ENCODE assay signal across 11 cellular contexts in the genomic region with DNA sequence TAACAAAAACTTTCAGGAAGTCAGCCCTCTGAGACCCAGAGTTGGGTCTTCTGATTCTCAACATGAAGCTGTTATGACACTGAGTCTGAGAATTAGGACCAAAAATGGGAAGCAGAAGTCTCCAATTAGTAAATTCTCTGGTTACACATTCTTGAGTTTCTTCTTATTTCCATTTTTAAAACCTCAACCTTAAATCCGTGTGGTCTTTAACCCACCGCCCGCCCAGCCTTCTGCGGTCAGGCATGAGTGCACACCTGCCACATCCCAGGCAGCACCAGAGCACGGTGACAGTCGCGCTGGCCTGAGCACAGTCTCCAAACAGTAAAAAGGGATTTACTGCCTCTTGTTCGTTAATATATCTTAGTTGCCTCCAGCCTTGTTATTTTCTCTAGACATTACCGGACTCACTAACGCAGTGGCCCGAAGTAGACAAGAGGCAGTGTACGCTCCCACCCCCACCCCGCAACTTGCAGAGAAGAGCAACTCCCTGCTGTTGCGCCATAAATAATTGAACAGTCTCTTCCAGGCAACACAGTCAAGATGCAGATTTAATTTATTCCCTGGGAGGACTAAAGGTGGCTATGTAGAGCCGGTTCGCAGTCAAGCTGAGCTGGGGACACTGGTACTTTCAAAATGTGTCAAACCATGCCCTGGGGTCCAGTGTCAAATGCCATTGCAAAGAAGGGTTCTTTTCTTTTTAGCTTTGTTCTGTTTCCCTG.
DNase-seq lines count a peak whose midpoint lies in the region; ATAC-seq and TF ChIP-seq lines count a peak whose summit lies in the region.
"Had no signal": no experiment of that assay in that cellular context is flagged by ENCODE, and none has a peak within 500 bp of the region (broad histone marks: within the 10 kb centered on the region; RNA-seq: fewer than 3 reads in every experiment).

No MANE protein-coding gene starts in this region.

- TF ChIP-seq CTCF in GM06990 (IDR thresholded peaks at IDR 0.05; ENCODE audit: insufficient read depth, low read length, poor library complexity, severe bottlenecking) (no peak), coronary artery (IDR thresholded peaks at IDR 0.05) (no peak), omental fat pad (IDR thresholded peaks at IDR 0.05) (no peak)

- H3K4me3 ChIP-seq in GM06990 (replicated peaks; ENCODE audit: low read depth, low read length) (no peak overlapping the region), coronary artery (no peak overlapping the region)

- H3K36me3 ChIP-seq in GM06990 (ENCODE audit: control insufficient read depth, insufficient read depth, low read length) = no peaks in the 10 kb centered on the region

- H3K27me3 ChIP-seq in GM06990 (replicated peaks; ENCODE audit: control insufficient read depth, insufficient read depth, low read length) = no peaks in the 10 kb centered on the region

- ATAC-seq in HG02588 (IDR thresholded peaks at IDR 0.05; ENCODE audit: unreplicated experiment) (peak; percentile 49), omental fat pad (ENCODE audit: low FRiP score) (peak; percentile 27), HG02642 (IDR thresholded peaks at IDR 0.05; ENCODE audit: poor library complexity, unreplicated experiment) (no peak)
- ATAC-seq: stimulated activated effector memory CD8-positive, alpha-beta T cell treated with anti-CD3 and anti-CD28 coated beads, Interleukin-12 subunit alpha, Interleukin-12 subunit beta, amount 100 ng/mL, for 72 hours had no signal

- H3K27ac ChIP-seq in coronary artery = peak overlapping the region; percentile 40 to 82

- DNase-seq in GM06990 (ENCODE audit: extremely low read depth, insufficient read length) = peak; percentile 65
- no peak for DNase-seq in coronary artery (ENCODE audit: low spot score)
- no peak for DNase-seq in omental fat pad (ENCODE audit: low spot score)
- no peak for DNase-seq in amygdala (lab: John Stamatoyannopoulos, UW)
- DNase-seq in GDM1 (lab: John Stamatoyannopoulos, UW) = no peak
- no peak for DNase-seq in activated CD4-positive, CD25-positive, alpha-beta regulatory T cell treated with anti-CD3 and anti-CD28 coated beads, Interleukin-2, amount 50 U/mL, for 72 hours
- DNase-seq: CD8-positive, alpha-beta memory T cell; SK-N-SH had no signal
